ENCODE assay signal across 20 cellular contexts in genomic region chr2:179768765-179769164, GRCh38.
DNase-seq lines count a peak whose midpoint lies in the region; ATAC-seq and TF ChIP-seq lines count a peak whose summit lies in the region.
"Had no signal": no experiment of that assay in that cellular context is flagged by ENCODE, and none has a peak within 500 bp of the region (broad histone marks: within the 10 kb centered on the region; RNA-seq: fewer than 3 reads in every experiment).

No MANE protein-coding gene starts in this region.

- peak; percentile 46 to 97 (median 86) for ATAC-seq in heart right ventricle
- ATAC-seq in psoas muscle, result peak; percentile 74 to 93 (median 84)
- ATAC-seq in HG03139 (IDR thresholded peaks at IDR 0.05; ENCODE audit: unreplicated experiment), result no peak

- no peaks in the 10 kb centered on the region for H3K36me3 Mint-ChIP-seq in glutamatergic neuron (ENCODE audit: unreplicated experiment)
- H3K36me3 Mint-ChIP-seq: activated naive CD4-positive, alpha-beta T cell treated with anti-CD3 and anti-CD28 coated beads, Interleukin-2, amount 10 ng/mL, durations not matched to agents 7 days and 5 days; neural progenitor cell had no signal

- intact Hi-C loops in heart right ventricle (cut with DNase I), result no loop called here
- intact Hi-C loops in psoas muscle (cut with DNase I), result no loop called here

- TF ChIP-seq CTCF in astrocyte of the cerebellum (IDR thresholded peaks at IDR 0.05; ENCODE audit: low read depth, low read length, missing control alignments) (no peak), heart right ventricle (IDR thresholded peaks at IDR 0.05) (no peak), psoas muscle (IDR thresholded peaks at IDR 0.05) (no peak), glutamatergic neuron (IDR thresholded peaks at IDR 0.05; ENCODE audit: partially characterized antibody, unreplicated experiment) (no peak)

- peak; percentile 23 for DNase-seq in LHCN-M2 (ENCODE audit: low read depth)
- peak; percentile 85 for DNase-seq in astrocyte of the cerebellum (ENCODE audit: low read depth)
- peak in 1 of 2 donors; percentile 17 for DNase-seq in heart right ventricle
- DNase-seq in psoas muscle, result no peak
- no peak for DNase-seq in effector CD4-positive, alpha-beta T cell
- no peak for DNase-seq in activated CD8-positive, alpha-beta memory T cell treated with anti-CD3 and anti-CD28 coated beads for 24 hours
- DNase-seq in glutamatergic neuron, result no peak
- DNase-seq: activated CD4-positive, alpha-beta T cell treated with anti-CD3 and anti-CD28 coated beads for 1 hour; activated CD8-positive, alpha-beta memory T cell treated with anti-CD3 and anti-CD28 coated beads, Interleukin-2, amount 50 U/mL, for 4 hours; activated naive CD4-positive, alpha-beta T cell treated with anti-CD3 and anti-CD28 coated beads, Interleukin-2, amount 10 ng/mL, durations not matched to agents 7 days and 5 days; DND-41; NCI-H2171 treated with DMSO at 0.1 percent for 48 hours; NK-92 treated with Interleukin-12 subunit alpha and Interleukin-12 subunit beta, amount 100 ng/mL, for 24 hours; SHP77 had no signal

- no peaks in the 10 kb centered on the region for H3K36me3 ChIP-seq in heart right ventricle
- no peaks in the 10 kb centered on the region for H3K36me3 ChIP-seq in psoas muscle (ENCODE audit: insufficient read depth in 1 of 2, low read depth in 1 of 2)

- H3K4me1 Mint-ChIP-seq in glutamatergic neuron (ENCODE audit: low read depth, unreplicated experiment), result no peaks in the 10 kb centered on the region
- H3K4me1 Mint-ChIP-seq: activated naive CD4-positive, alpha-beta T cell treated with anti-CD3 and anti-CD28 coated beads, Interleukin-2, amount 10 ng/mL, durations not matched to agents 7 days and 5 days; neural progenitor cell had no signal

- H3K27me3 ChIP-seq in heart right ventricle, result no peaks in the 10 kb centered on the region
- no peaks in the 10 kb centered on the region for H3K27me3 ChIP-seq in psoas muscle (ENCODE audit: insufficient read depth in 3 of 3, low read length in 2 of 3)
- H3K27me3 ChIP-seq: neural progenitor cell had no signal

- in situ Hi-C loops in astrocyte of the cerebellum (cut with HindIII; ENCODE audit: low sequenced_read_pairs), result no loop called here

- H3K9me3 ChIP-seq in heart right ventricle (peaks cover 0 to 11% (median 0%) of the 10 kb centered on the region in 11 donors), psoas muscle (no peaks in the 10 kb centered on the region)

- no peaks in the 10 kb centered on the region for H3K9me3 Mint-ChIP-seq in glutamatergic neuron (ENCODE audit: unreplicated experiment)
- H3K9me3 Mint-ChIP-seq: activated naive CD4-positive, alpha-beta T cell treated with anti-CD3 and anti-CD28 coated beads, Interleukin-2, amount 10 ng/mL, durations not matched to agents 7 days and 5 days; neural progenitor cell; stimulated activated naive CD8-positive, alpha-beta T cell treated with anti-CD3 and anti-CD28 coated beads, Interleukin-15, Interleukin-2, amounts not matched to agents 100 ng/mL and 50 ng/mL, for 24 hours; T-helper 2 cell treated with Interferon-gamma antibody and Interleukin-4, amounts not matched to agents 5 μg/mL and 100 μg/mL, for 36 hours had no signal

- no peaks in the 10 kb centered on the region for H3K27me3 Mint-ChIP-seq in glutamatergic neuron (ENCODE audit: unreplicated experiment)
- H3K27me3 Mint-ChIP-seq: activated naive CD4-positive, alpha-beta T cell treated with anti-CD3 and anti-CD28 coated beads, Interleukin-2, amount 10 ng/mL, durations not matched to agents 7 days and 5 days had no signal

- peaks cover 0 to 11% (median 3%) of the 10 kb centered on the region in 9 donors for H3K4me1 ChIP-seq in heart right ventricle
- H3K4me1 ChIP-seq in psoas muscle, result peaks cover 6% of the 10 kb centered on the region

- no peak overlapping the region for H3K4me3 Mint-ChIP-seq in glutamatergic neuron (ENCODE audit: unreplicated experiment)
- H3K4me3 Mint-ChIP-seq: activated naive CD4-positive, alpha-beta T cell treated with anti-CD3 and anti-CD28 coated beads, Interleukin-2, amount 10 ng/mL, durations not matched to agents 7 days and 5 days; neural progenitor cell; stimulated activated naive CD8-positive, alpha-beta T cell treated with anti-CD3 and anti-CD28 coated beads, Interleukin-15, Interleukin-2, amounts not matched to agents 100 ng/mL and 50 ng/mL, for 24 hours; T-helper 2 cell treated with Interferon-gamma antibody and Interleukin-4, amounts not matched to agents 5 μg/mL and 100 μg/mL, for 36 hours had no signal

- H3K27ac ChIP-seq in heart right ventricle (peak overlapping the region in 3 of 10 donors; percentile 30 to 46 (median 45)), psoas muscle (peak overlapping the region; percentile 33)
- H3K27ac ChIP-seq: neural progenitor cell, skin epidermis had no signal

- WGBS in heart right ventricle, 2 donors, result 9 to 11% methylated on average over 1 of the region's 1 CpG
- WGBS in psoas muscle, 3 donors, result 22 to 34% (median 32%) methylated on average over 1 of the region's 1 CpG

- no peak overlapping the region for H3K4me3 ChIP-seq in astrocyte of the cerebellum (ENCODE audit: low read depth, low read length)
- H3K4me3 ChIP-seq in heart right ventricle, result no peak overlapping the region
- no peak overlapping the region for H3K4me3 ChIP-seq in psoas muscle
- H3K4me3 ChIP-seq: lung, neural progenitor cell, skin epidermis had no signal

- H3K27ac Mint-ChIP-seq in glutamatergic neuron (ENCODE audit: unreplicated experiment), result no peak overlapping the region
- H3K27ac Mint-ChIP-seq: activated naive CD4-positive, alpha-beta T cell treated with anti-CD3 and anti-CD28 coated beads, Interleukin-2, amount 10 ng/mL, durations not matched to agents 7 days and 5 days; neural progenitor cell; stimulated activated naive CD8-positive, alpha-beta T cell treated with anti-CD3 and anti-CD28 coated beads, Interleukin-15, Interleukin-2, amounts not matched to agents 100 ng/mL and 50 ng/mL, for 24 hours; T-helper 2 cell treated with Interferon-gamma antibody and Interleukin-4, amounts not matched to agents 5 μg/mL and 100 μg/mL, for 36 hours had no signal

Comparison
In these comparisons a context has a peak if more than half of its experiments do, and no peak if none do; other contexts are left out.
1. DNase-seq: peak in LHCN-M2 (single experiment) and astrocyte of the cerebellum (single experiment); none in psoas muscle (0 of 2), effector CD4-positive, alpha-beta T cell (single experiment), activated CD8-positive, alpha-beta memory T cell treated with anti-CD3 and anti-CD28 coated beads for 24 hours (single experiment) and glutamatergic neuron (single experiment).